8 cellular contexts compared by ENCODE assay signal in the genomic region with DNA sequence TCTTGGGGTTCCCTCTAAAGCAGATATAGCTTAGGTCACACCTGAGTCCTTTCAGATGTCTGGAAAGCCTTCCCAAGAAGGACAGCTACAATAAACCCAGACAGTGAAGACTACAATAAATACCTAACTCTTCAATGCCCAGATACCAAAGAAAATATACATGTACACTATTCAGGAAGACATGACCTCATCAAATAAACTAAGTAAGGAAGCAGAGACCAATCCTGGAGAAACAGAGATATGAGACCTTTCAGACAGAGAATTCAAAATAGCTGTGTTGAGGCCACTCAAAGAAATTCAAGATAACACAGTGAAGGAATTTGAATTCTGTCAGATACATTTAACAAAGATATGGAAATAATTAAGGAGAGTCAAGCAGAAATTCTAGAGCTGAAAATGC. TPM values are rescaled to one million over a fixed set of nuclear protein-coding genes. Genes with fewer than 3 reads are reported as not detected.
"Had no signal": no experiment of that assay in that cellular context is flagged by ENCODE, and none has a peak within 500 bp of the region (broad histone marks: within the 10 kb centered on the region; RNA-seq: fewer than 3 reads in every experiment).

No MANE protein-coding gene starts in this region.

- DNase-seq: GDM1, GF-D8 had no signal

- FAIRE-seq: G401.6, GM12878, GM12891, GM12892, GM18507, GM19239 had no signal

- H3K4me3 ChIP-seq: GM12878 had no signal

- ATAC-seq: GM12878 had no signal

RNA-seq across cellular contexts. Expression of gene MIPOL1, which starts 15.3 kb away (rescaled TPM):
- total RNA-seq: GM12878 had no signal
